ENCODE assay signal across 8 cellular contexts in genomic region chr12:50517456-50518048, GRCh38. TPM values are rescaled to one million over a fixed set of nuclear protein-coding genes. Genes with fewer than 3 reads are reported as not detected.
DNase-seq lines count a peak whose midpoint lies in the region; ATAC-seq and TF ChIP-seq lines count a peak whose summit lies in the region.

No MANE protein-coding gene starts in this region.

- 25 to 27% methylated on average over 3 of the region's 3 CpGs for WGBS in esophagus squamous epithelium, 2 donors

- ATAC-seq in GM18505 (IDR thresholded peaks at IDR 0.05; ENCODE audit: unreplicated experiment) (peak; percentile 69), HG02610 (IDR thresholded peaks at IDR 0.05; ENCODE audit: unreplicated experiment) (peak; percentile 73)

- H3K36me3 ChIP-seq in esophagus squamous epithelium (no peaks in the 10 kb centered on the region), vagina (no peaks in the 10 kb centered on the region)

- H3K9me3 ChIP-seq in esophagus squamous epithelium, result no peaks in the 10 kb centered on the region
- no peaks in the 10 kb centered on the region for H3K9me3 ChIP-seq in vagina

- TF ChIP-seq POLR2A in GM18505 (IDR thresholded peaks at IDR 0.05; ENCODE audit: borderline replicate concordance, extremely low read depth, insufficient read depth, insufficient read length) (no peak), esophagus squamous epithelium (IDR thresholded peaks at IDR 0.05) (no peak), vagina (IDR thresholded peaks at IDR 0.05) (no peak)

- H3K27me3 ChIP-seq in esophagus squamous epithelium (no peaks in the 10 kb centered on the region), vagina (no peaks in the 10 kb centered on the region)

- no peak for TF ChIP-seq CTCF in esophagus squamous epithelium (IDR thresholded peaks at IDR 0.05)
- no peak for TF ChIP-seq CTCF in vagina (IDR thresholded peaks at IDR 0.05)

- H3K4me1 ChIP-seq in esophagus squamous epithelium (peaks cover 19 to 86% (median 21%) of the 10 kb centered on the region in 3 donors), vagina (peaks cover 44% of the 10 kb centered on the region)

- peak; percentile 97 for DNase-seq in NOMO-1 treated with DMSO at 0.1 percent for 48 hours (lab: John Stamatoyannopoulos, UW; ENCODE audit: unreplicated experiment)
- no peak for DNase-seq in esophagus squamous epithelium (lab: John Stamatoyannopoulos, UW)
- no peak for DNase-seq in ecto neural progenitor cell (ENCODE audit: low spot score)
- DNase-seq in NCI-H446 (lab: John Stamatoyannopoulos, UW), result no peak
- DNase-seq in vagina (ENCODE audit: extremely low spot score in 2 of 2), result no peak

- peak overlapping the region in 1 of 4 donors; percentile 2 for H3K4me3 ChIP-seq in esophagus squamous epithelium
- no peak overlapping the region for H3K4me3 ChIP-seq in skin epidermis
- H3K4me3 ChIP-seq in vagina, result no peak overlapping the region

- H3K27ac ChIP-seq in esophagus squamous epithelium (peak overlapping the region; percentile 64 to 82 (median 75)), skin epidermis (peak overlapping the region in 15 of 21 experiments; percentile 8 to 79 (median 58)), vagina (no peak overlapping the region)

- intact Hi-C loops in esophagus squamous epithelium (cut with DNase I), result no loop called here
- intact Hi-C loops in vagina (cut with DNase I), result no loop called here

RNA-seq across cellular contexts. Expression of gene DIP2B, which starts 12.8 kb away (rescaled TPM):
- total RNA-seq in esophagus squamous epithelium, result 10 to 100 TPM; 31.1 to 57.2 (median 46.5) TPM
- total RNA-seq in vagina, result 32.2 TPM
